In genomic region chr13:98910501-98910951, GRCh38 we compare ENCODE assay signal across 9 cellular contexts.
DNase-seq lines count a peak whose midpoint lies in the region; ATAC-seq and TF ChIP-seq lines count a peak whose summit lies in the region.
"Had no signal": no experiment of that assay in that cellular context is flagged by ENCODE, and none has a peak within 500 bp of the region (broad histone marks: within the 10 kb centered on the region; RNA-seq: fewer than 3 reads in every experiment).

No MANE protein-coding gene starts in this region.

- H3K36me3 Mint-ChIP-seq in CD8-positive, alpha-beta T cell, result peaks cover 51% of the 10 kb centered on the region
- H3K36me3 Mint-ChIP-seq in activated naive CD4-positive, alpha-beta T cell treated with anti-CD3 and anti-CD28 coated beads, Interleukin-2, amount 50 U/mL, for 24 hours, result peaks cover 30% of the 10 kb centered on the region

- H3K4me3 Mint-ChIP-seq in CD8-positive, alpha-beta T cell, result peak overlapping the region; percentile 38
- peak overlapping the region; percentile 35 for H3K4me3 Mint-ChIP-seq in activated naive CD4-positive, alpha-beta T cell treated with anti-CD3 and anti-CD28 coated beads, Interleukin-2, amount 50 U/mL, for 24 hours
- H3K4me3 Mint-ChIP-seq: dendritic cell treated with granulocyte-macrophage colony-stimulating factor and Interleukin-4, amounts not matched to agents 40 ng/mL and 50 ng/mL, for 4 days had no signal

- H3K9me3 ChIP-seq in CD8-positive, alpha-beta T cell (ENCODE audit: low read length), result no peaks in the 10 kb centered on the region
- H3K9me3 ChIP-seq in right atrium auricular region, result no peaks in the 10 kb centered on the region
- no peaks in the 10 kb centered on the region for H3K9me3 ChIP-seq in transverse colon

- no peak for TF ChIP-seq POLR2A in transverse colon (IDR thresholded peaks at IDR 0.05)

- CTCF ChIA-PET in CD8-positive, alpha-beta T cell (lab: Charles Lee), result no interaction called here

- WGBS in transverse colon (ENCODE audit: low coverage in 1 of 2), 2 donors, result 56% methylated on average over 2 of the region's 2 CpGs; no CpG with 5 or more reads in 1 of the 2 donors

- POLR2A ChIA-PET in CD8-positive, alpha-beta T cell (lab: Charles Lee), result no interaction called here

- in situ Hi-C loops in KBM-7 (cut with MboI; ENCODE audit: low pct_unique_long_range_greater_than_20kb, low sequenced_read_pairs), result no loop called here
- in situ Hi-C loops in transverse colon (cut with MboI; ENCODE audit: low pct_ligation_motif_present in 1 of 4, low pct_unique_long_range_greater_than_20kb in 1 of 4, low sequenced_read_pairs in 3 of 4), result no loop called here

- intact Hi-C loops in CD8-positive, alpha-beta T cell (cut with DNase I, micrococcal nuclease), result loop anchor here in 1 of 2 experiments (5.0 kb wide), 2 partner anchors 122 to 177 kb away; no protein-coding TSS in a partner anchor
- intact Hi-C loops in transverse colon (cut with DNase I; ENCODE audit: low total_unique reads), result no loop called here

- peaks cover 15% of the 10 kb centered on the region for H3K4me1 ChIP-seq in CD8-positive, alpha-beta T cell (ENCODE audit: insufficient read depth, low read length)
- H3K4me1 ChIP-seq in right atrium auricular region (peaks cover 0 to 17% of the 10 kb centered on the region in 2 donors), transverse colon (no peaks in the 10 kb centered on the region)

- peak overlapping the region; percentile 92 for H3K27ac Mint-ChIP-seq in CD8-positive, alpha-beta T cell
- peak overlapping the region; percentile 79 for H3K27ac Mint-ChIP-seq in activated naive CD4-positive, alpha-beta T cell treated with anti-CD3 and anti-CD28 coated beads, Interleukin-2, amount 50 U/mL, for 24 hours
- H3K27ac Mint-ChIP-seq: dendritic cell treated with granulocyte-macrophage colony-stimulating factor and Interleukin-4, amounts not matched to agents 40 ng/mL and 50 ng/mL, for 4 days had no signal

- no peaks in the 10 kb centered on the region for H3K9me3 Mint-ChIP-seq in CD8-positive, alpha-beta T cell
- H3K9me3 Mint-ChIP-seq in activated naive CD4-positive, alpha-beta T cell treated with anti-CD3 and anti-CD28 coated beads, Interleukin-2, amount 50 U/mL, for 24 hours, result no peaks in the 10 kb centered on the region
- H3K9me3 Mint-ChIP-seq: dendritic cell treated with granulocyte-macrophage colony-stimulating factor and Interleukin-4, amounts not matched to agents 40 ng/mL and 50 ng/mL, for 4 days had no signal

- ATAC-seq in CD8-positive, alpha-beta T cell, result peak; percentile 77
- ATAC-seq in stimulated activated naive CD8-positive, alpha-beta T cell treated with anti-CD3 and anti-CD28 coated beads, Interleukin-15, Interleukin-2, amounts not matched to agents 100 U/mL and 50 U/mL, for 24 hours, result peak; percentile 87

- peaks cover 24% of the 10 kb centered on the region for H3K4me1 Mint-ChIP-seq in CD8-positive, alpha-beta T cell (ENCODE audit: low read depth)
- H3K4me1 Mint-ChIP-seq in activated naive CD4-positive, alpha-beta T cell treated with anti-CD3 and anti-CD28 coated beads, Interleukin-2, amount 50 U/mL, for 24 hours, result peaks cover 65% of the 10 kb centered on the region

- no peak for TF ChIP-seq CTCF in CD8-positive, alpha-beta T cell (IDR thresholded peaks at IDR 0.05)
- TF ChIP-seq CTCF in right atrium auricular region (IDR thresholded peaks at IDR 0.05) (no peak), transverse colon (IDR thresholded peaks at IDR 0.05) (no peak)

- H3K4me3 ChIP-seq in CD8-positive, alpha-beta T cell (ENCODE audit: low read depth, low read length), result no peak overlapping the region
- H3K4me3 ChIP-seq in right atrium auricular region, result no peak overlapping the region
- H3K4me3 ChIP-seq in transverse colon, result no peak overlapping the region

- no peak for TF ChIP-seq EP300 in transverse colon (IDR thresholded peaks at IDR 0.05; ENCODE audit: low read depth)

- peaks cover 4% of the 10 kb centered on the region for H3K36me3 ChIP-seq in CD8-positive, alpha-beta T cell (ENCODE audit: insufficient read depth, low read length)
- H3K36me3 ChIP-seq in right atrium auricular region, result peaks cover 8% of the 10 kb centered on the region
- H3K36me3 ChIP-seq in transverse colon, result no peaks in the 10 kb centered on the region

- H3K27me3 Mint-ChIP-seq in CD8-positive, alpha-beta T cell (ENCODE audit: low read depth), result no peaks in the 10 kb centered on the region
- H3K27me3 Mint-ChIP-seq in activated naive CD4-positive, alpha-beta T cell treated with anti-CD3 and anti-CD28 coated beads, Interleukin-2, amount 50 U/mL, for 24 hours, result no peaks in the 10 kb centered on the region

- H3K27me3 ChIP-seq in CD8-positive, alpha-beta T cell (ENCODE audit: insufficient read depth, low read length), result no peaks in the 10 kb centered on the region
- no peaks in the 10 kb centered on the region for H3K27me3 ChIP-seq in right atrium auricular region
- no peaks in the 10 kb centered on the region for H3K27me3 ChIP-seq in transverse colon

- peak in 3 of 7 experiments; percentile 16 to 36 (median 23) for DNase-seq in CD8-positive, alpha-beta T cell
- DNase-seq in KBM-7, result peak; percentile 22
- no peak for DNase-seq in right atrium auricular region (ENCODE audit: low spot score)
- peak; percentile 32 for DNase-seq in stimulated activated naive CD8-positive, alpha-beta T cell treated with anti-CD3 and anti-CD28 coated beads, Interleukin-15, Interleukin-2, amounts not matched to agents 100 U/mL and 50 U/mL, for 24 hours
- DNase-seq in transverse colon, result no peak
- DNase-seq in iPS-NIHi11 (ENCODE audit: low spot score), result no peak
- no peak for DNase-seq in cerebellum (ENCODE audit: low spot score)

- no peak overlapping the region for H3K27ac ChIP-seq in CD8-positive, alpha-beta T cell (ENCODE audit: low read depth, low read length)
- peak overlapping the region; percentile 54 to 69 for H3K27ac ChIP-seq in right atrium auricular region
- peak overlapping the region in 1 of 4 donors; percentile 10 for H3K27ac ChIP-seq in transverse colon

Comparison
In these comparisons a context has a peak if more than half of its experiments do, and no peak if none do; other contexts are left out.
1. DNase-seq: peak in KBM-7 (single experiment) and stimulated activated naive CD8-positive, alpha-beta T cell treated with anti-CD3 and anti-CD28 coated beads, Interleukin-15, Interleukin-2, amounts not matched to agents 100 U/mL and 50 U/mL, for 24 hours (single experiment); none in right atrium auricular region (single experiment), transverse colon (single experiment), iPS-NIHi11 (single experiment) and cerebellum (single experiment).